In the genomic region with DNA sequence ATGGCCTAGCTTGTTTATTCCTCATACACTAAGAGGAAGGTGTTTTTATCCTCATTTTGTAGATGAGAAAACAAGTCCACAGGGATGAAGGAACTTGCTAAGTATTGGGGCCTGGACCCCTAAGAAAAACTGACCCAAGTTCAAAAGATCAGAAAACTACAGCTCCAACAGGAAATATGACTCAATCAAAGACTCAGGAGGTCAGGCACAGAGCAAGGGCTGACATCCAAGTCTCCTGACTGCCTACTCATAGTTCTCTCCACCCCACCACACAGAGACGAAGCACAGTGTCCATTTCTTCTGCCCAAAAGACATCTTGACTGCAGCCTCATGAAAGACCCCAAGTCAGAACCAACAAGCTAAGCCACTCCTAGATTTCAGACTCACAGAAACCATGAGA, we compare ENCODE assay signal across 10 cellular contexts. TPM values are rescaled to one million over a fixed set of nuclear protein-coding genes. Genes with fewer than 3 reads are reported as not detected.
DNase-seq lines count a peak whose midpoint lies in the region; ATAC-seq and TF ChIP-seq lines count a peak whose summit lies in the region.
"Had no signal": no experiment of that assay in that cellular context is flagged by ENCODE, and none has a peak within 500 bp of the region (broad histone marks: within the 10 kb centered on the region; RNA-seq: fewer than 3 reads in every experiment).

No MANE protein-coding gene starts in this region.

- H3K27me3 ChIP-seq in adrenal gland = no peaks in the 10 kb centered on the region
- no peaks in the 10 kb centered on the region for H3K27me3 ChIP-seq in spleen (replicated peaks in 1 of 7)

- H3K27ac ChIP-seq in adrenal gland = peak overlapping the region in 2 of 5 donors; percentile 57 to 67
- peak overlapping the region in 5 of 8 donors; percentile 33 to 55 (median 46) for H3K27ac ChIP-seq in spleen

- ATAC-seq in left ventricle myocardium superior = peak; percentile 70

- TF ChIP-seq POLR2A in adrenal gland (IDR thresholded peaks at IDR 0.05) (no peak), spleen (IDR thresholded peaks at IDR 0.05) (no peak)

- H3K9me3 ChIP-seq in adrenal gland (replicated peaks in 1 of 3) (no peaks in the 10 kb centered on the region), spleen (no peaks in the 10 kb centered on the region)

- H3K4me1 ChIP-seq in adrenal gland (replicated peaks in 1 of 2) = peaks cover 4 to 10% of the 10 kb centered on the region in 2 donors
- no peaks in the 10 kb centered on the region for H3K4me1 ChIP-seq in spleen

- DNase-seq in HK-2 (ENCODE audit: unreplicated experiment) (peak; percentile 38), adrenal gland (peak; percentile 38 to 73 (median 67)), left ventricle myocardium superior (no peak), spleen (no peak), DMS 273 treated with DMSO at 0.1 percent for 48 hours (lab: John Stamatoyannopoulos, UW) (no peak), T-helper 9 cell (no peak), NCI-H524 (lab: John Stamatoyannopoulos, UW) (no peak)
- no peak for DNase-seq in activated CD4-positive, alpha-beta T cell treated with anti-CD3 and anti-CD28 coated beads, Interleukin-2, amount 50 U/mL, for 48 hours
- DNase-seq: effector CD8-positive, alpha-beta T cell; KBM-7 had no signal

- TF ChIP-seq CTCF in adrenal gland (IDR thresholded peaks at IDR 0.05) (no peak), spleen (IDR thresholded peaks at IDR 0.05 in 8 of 11, conservative IDR thresholded peaks at IDR 0.05 in 3 of 11) (no peak)

- intact Hi-C loops in adrenal gland (cut with DNase I) = no loop called here
- intact Hi-C loops in left ventricle myocardium superior (cut with micrococcal nuclease) = no loop called here
- intact Hi-C loops in spleen (cut with DNase I; ENCODE audit: low total_unique reads) = no loop called here

- H3K4me3 ChIP-seq in adrenal gland (no peak overlapping the region), spleen (no peak overlapping the region)

- 0 to 40% (median 23%) methylated on average over 1 of the region's 1 CpG for WGBS in adrenal gland, 4 donors
- 38 to 67% (median 43%) methylated on average over 1 of the region's 1 CpG for WGBS in spleen, 5 donors

- no peaks in the 10 kb centered on the region for H3K36me3 ChIP-seq in adrenal gland (replicated peaks in 1 of 2)
- no peaks in the 10 kb centered on the region for H3K36me3 ChIP-seq in spleen

RNA-seq across cellular contexts. Expression of a gene that starts 26.9 kb away (rescaled TPM):
- total RNA-seq in adrenal gland = 100 to 1,000 TPM in 6 of 8 donors, 10 to 100 TPM in 2; 81.8 to 217 (median 157) TPM
- polyA plus RNA-seq in adrenal gland = 100 to 1,000 TPM; 162 to 246 (median 205) TPM
- 14,056 TPM for total RNA-seq in left ventricle myocardium superior
- total RNA-seq in spleen = 100 to 1,000 TPM in 5 of 7 donors, 10 to 100 TPM in 2; 86.5 to 317 (median 126) TPM
- 100 to 1,000 TPM in 1 of 3 donors, 10 to 100 TPM in 2; 70.6 to 141 (median 91.0) TPM for polyA plus RNA-seq in spleen

Comparison
In these comparisons a context has a peak if more than half of its experiments do, and no peak if none do; other contexts are left out.
1. DNase-seq: peak in HK-2 (single experiment) and adrenal gland (7 of 7); none in left ventricle myocardium superior (single experiment), spleen (single experiment), DMS 273 treated with DMSO at 0.1 percent for 48 hours (single experiment), activated CD4-positive, alpha-beta T cell treated with anti-CD3 and anti-CD28 coated beads, Interleukin-2, amount 50 U/mL, for 48 hours (0 of 2), T-helper 9 cell (single experiment) and NCI-H524 (0 of 2).
2. RNA of a gene that starts 26.9 kb away (total RNA-seq): 14,056 TPM in left ventricle myocardium superior (single experiment); 81.8 to 217 TPM in adrenal gland and 86.5 to 317 TPM in spleen; every median in the first group is over 10 times any median in the second.